30 cellular contexts compared by ENCODE assay signal in genomic region chr22:20200411-20200810, GRCh38. TPM values are rescaled to one million over a fixed set of nuclear protein-coding genes. Genes with fewer than 3 reads are reported as not detected.
"Had no signal": no experiment of that assay in that cellular context is flagged by ENCODE, and none has a peak within 500 bp of the region (broad histone marks: within the 10 kb centered on the region; RNA-seq: fewer than 3 reads in every experiment).

No MANE protein-coding gene starts in this region.

- H3K27me3 ChIP-seq: foreskin keratinocyte, gastrocnemius medialis had no signal

- H3K36me3 ChIP-seq: brain microvascular endothelial cell, esophagus muscularis mucosa, gastrocnemius medialis, heart left ventricle, WERI-Rb-1 had no signal

- H3K9me3 ChIP-seq: esophagus muscularis mucosa, gastrocnemius medialis, heart left ventricle had no signal

- H3K4me3 ChIP-seq: coronary artery, esophagus muscularis mucosa, gastrocnemius medialis, heart left ventricle had no signal

- H3K27ac ChIP-seq: brain microvascular endothelial cell, coronary artery, esophagus muscularis mucosa, foreskin keratinocyte, gastrocnemius medialis, heart left ventricle, WERI-Rb-1 had no signal

- DNase-seq: activated B cell treated with CpG ODN at 0.5 μM for 24 hours; activated CD4-positive, alpha-beta T cell treated with anti-CD3 and anti-CD28 coated beads for 48 hours; activated CD4-positive, alpha-beta T cell treated with anti-CD3 and anti-CD28 coated beads, Interleukin-2, amount 50 U/mL, for 1 hour; activated CD4-positive, alpha-beta T cell treated with anti-CD3 and anti-CD28 coated beads, Interleukin-2, amount 50 U/mL, for 48 hours; activated CD8-positive, alpha-beta memory T cell treated with anti-CD3 and anti-CD28 coated beads for 24 hours; activated CD8-positive, alpha-beta T cell treated with anti-CD3 and anti-CD28 coated beads for 36 hours; activated effector memory CD4-positive, alpha-beta T cell treated with Interleukin-2 at 50 U/mL for 16 hours; activated gamma-delta T cell treated with Interleukin-2 at 50 U/mL for 16 hours; activated naive CD4-positive, alpha-beta T cell treated with anti-CD3 and anti-CD28 coated beads, Interleukin-2, amount 50 U/mL, for 16 hours; activated naive CD4-positive, alpha-beta T cell treated with Interleukin-2 at 50 U/mL for 16 hours; activated T-cell treated with anti-CD3 and anti-CD28 coated beads, Interleukin-2, amount 50 U/mL, for 4 hours; amniotic stem cell; anterior cingulate cortex; brain microvascular endothelial cell; effector CD4-positive, alpha-beta T cell; effector memory CD8-positive, alpha-beta T cell; erythroblast; foreskin keratinocyte; gastrocnemius medialis; glutamatergic neuron; heart left ventricle; T-helper 2 cell; WERI-Rb-1 had no signal

- FAIRE-seq: astrocyte had no signal

- ATAC-seq: activated CD4-positive, CD25-positive, alpha-beta regulatory T cell treated with anti-CD3 and anti-CD28 coated beads, Interleukin-2, amount 50 U/mL, for 24 hours; activated CD8-positive, alpha-beta T cell treated with anti-CD3 and anti-CD28 coated beads for 36 hours; activated T-cell treated with anti-CD3 and anti-CD28 coated beads, Interleukin-2, amount 50 U/mL, for 4 hours; activated T-helper 17 cell treated with anti-CD3 and anti-CD28 coated beads, Interleukin-2, amount 50 U/mL, for 72 hours; effector memory CD8-positive, alpha-beta T cell; foreskin keratinocyte; gastrocnemius medialis; heart left ventricle had no signal

RNA-seq across cellular contexts. Expression of gene CCDC188, which starts 49.6 kb away (rescaled TPM):
- total RNA-seq: activated B cell treated with CpG ODN at 0.5 μM for 24 hours; activated CD8-positive, alpha-beta T cell treated with anti-CD3 and anti-CD28 coated beads for 36 hours; activated T-cell treated with anti-CD3 and anti-CD28 coated beads, Interleukin-2, amount 50 U/mL, for 4 hours; astrocyte; bronchial epithelial cell; foreskin keratinocyte; T-helper 1 cell treated with Interleukin-12 subunit alpha and Interleukin-12 subunit beta and Interleukin-4 antibody, amounts not matched to agents 30 ng/mL and 1 ng/mL, for 36 hours had no signal
- polyA plus RNA-seq: foreskin keratinocyte had no signal
